In the genomic region with DNA sequence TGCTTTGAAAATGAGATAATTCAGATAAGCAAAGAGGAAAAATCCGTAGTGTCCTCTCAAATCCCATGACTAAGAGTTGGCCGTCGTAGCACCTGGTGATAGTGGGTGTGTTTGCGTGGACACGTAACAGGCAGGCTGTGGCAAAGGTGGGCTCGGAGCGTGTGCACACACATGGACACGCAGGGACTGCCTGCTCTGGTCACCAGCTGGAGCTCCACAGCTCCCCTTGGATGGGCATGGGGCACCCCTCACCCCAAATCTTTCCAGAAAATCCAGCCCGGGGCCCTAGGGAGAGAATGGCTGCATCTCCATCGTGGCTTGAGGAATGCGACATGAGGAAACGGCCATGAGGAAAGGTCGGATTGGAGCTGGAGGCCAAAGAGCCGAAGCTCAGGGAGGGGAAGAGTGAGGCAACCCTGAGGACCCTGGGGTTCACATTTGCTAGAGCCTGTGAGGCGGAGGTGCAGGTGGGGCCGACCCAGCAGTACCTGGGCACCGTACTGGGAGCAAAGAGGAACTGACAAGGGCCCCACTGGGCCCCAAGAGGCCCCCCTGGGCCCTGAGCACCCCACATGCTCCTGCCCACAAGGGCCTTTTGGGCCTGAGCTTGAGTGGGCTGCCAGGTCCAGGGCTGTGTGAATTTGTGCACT, we compare ENCODE assay signal across 22 cellular contexts. TPM values are rescaled to one million over a fixed set of nuclear protein-coding genes. Genes with fewer than 3 reads are reported as not detected.
"Had no signal": no experiment of that assay in that cellular context is flagged by ENCODE, and none has a peak within 500 bp of the region (broad histone marks: within the 10 kb centered on the region; RNA-seq: fewer than 3 reads in every experiment).

No MANE protein-coding gene starts in this region.

- H3K4me1 Mint-ChIP-seq: activated CD4-positive, alpha-beta T cell treated with anti-CD3 and anti-CD28 coated beads, Interleukin-2, amount 10 ng/mL, durations not matched to agents 7 days and 5 days; activated T-helper 17 cell treated with anti-CD3 and anti-CD28 coated beads, Interleukin-2, amount 50 U/mL, for 72 hours; naive thymus-derived CD4-positive, alpha-beta T cell had no signal

- H3K36me3 ChIP-seq: breast epithelium, heart right ventricle, left lung, thyroid gland had no signal

- H3K27me3 Mint-ChIP-seq: activated T-helper 17 cell treated with anti-CD3 and anti-CD28 coated beads, Interleukin-2, amount 50 U/mL, for 72 hours; progenitor cell of endocrine pancreas had no signal

- ATAC-seq: activated T-helper 17 cell treated with anti-CD3 and anti-CD28 coated beads, Interleukin-2, amount 50 U/mL, for 72 hours; left lung; naive thymus-derived CD4-positive, alpha-beta T cell had no signal

- H3K9me3 Mint-ChIP-seq: activated CD4-positive, alpha-beta T cell treated with anti-CD3 and anti-CD28 coated beads, Interleukin-2, amount 10 ng/mL, durations not matched to agents 7 days and 5 days; activated naive CD4-positive, alpha-beta T cell treated with anti-CD3 and anti-CD28 coated beads for 36 hours; activated naive CD8-positive, alpha-beta T cell treated with anti-CD3 and anti-CD28 coated beads, Interleukin-2, amount 10 ng/mL, durations not matched to agents 7 days and 5 days; activated T-helper 17 cell treated with anti-CD3 and anti-CD28 coated beads, Interleukin-2, amount 50 U/mL, for 72 hours; neural crest cell had no signal

- H3K27ac Mint-ChIP-seq: activated CD4-positive, alpha-beta T cell treated with anti-CD3 and anti-CD28 coated beads, Interleukin-2, amount 10 ng/mL, durations not matched to agents 7 days and 5 days; activated naive CD4-positive, alpha-beta T cell treated with anti-CD3 and anti-CD28 coated beads for 36 hours; activated naive CD8-positive, alpha-beta T cell treated with anti-CD3 and anti-CD28 coated beads, Interleukin-2, amount 10 ng/mL, durations not matched to agents 7 days and 5 days; activated T-helper 17 cell treated with anti-CD3 and anti-CD28 coated beads, Interleukin-2, amount 50 U/mL, for 72 hours; progenitor cell of endocrine pancreas had no signal

- DNase-seq: activated CD4-positive, alpha-beta T cell treated with anti-CD3 and anti-CD28 coated beads, Interleukin-2, amount 10 ng/mL, durations not matched to agents 7 days and 5 days; activated CD4-positive, CD25-positive, alpha-beta regulatory T cell treated with anti-CD3 and anti-CD28 coated beads, Interleukin-2, amount 50 U/mL, for 72 hours; activated naive CD4-positive, alpha-beta T cell treated with anti-CD3 and anti-CD28 coated beads for 36 hours; activated naive CD8-positive, alpha-beta T cell treated with anti-CD3 and anti-CD28 coated beads, Interleukin-2, amount 10 ng/mL, durations not matched to agents 7 days and 5 days; activated T-cell treated with anti-CD3 and anti-CD28 coated beads, Interleukin-2, amount 50 U/mL, for 1 hour; amniotic stem cell; cortex of kidney; heart right ventricle; naive thymus-derived CD4-positive, alpha-beta T cell; retina; stimulated activated CD4-positive, alpha-beta T cell treated with anti-CD3 and anti-CD28 coated beads, Interleukin-4, amount 100 ng/mL, for 24 hours; stimulated activated naive CD4-positive, alpha-beta T cell treated with Interleukin-2 at 50 U/mL for 16 hours; thyroid gland had no signal

- H3K4me1 ChIP-seq: breast epithelium, heart right ventricle had no signal

- H3K4me3 ChIP-seq: breast epithelium, heart right ventricle, left lung, thyroid gland had no signal

- H3K9me3 ChIP-seq: breast epithelium, heart right ventricle, left lung, thyroid gland had no signal

- H3K36me3 Mint-ChIP-seq: activated naive CD8-positive, alpha-beta T cell treated with anti-CD3 and anti-CD28 coated beads, Interleukin-2, amount 10 ng/mL, durations not matched to agents 7 days and 5 days; naive thymus-derived CD4-positive, alpha-beta T cell had no signal

- H3K27me3 ChIP-seq: breast epithelium, heart right ventricle, left lung, thyroid gland had no signal

- H3K4me3 Mint-ChIP-seq: activated CD4-positive, alpha-beta T cell treated with anti-CD3 and anti-CD28 coated beads, Interleukin-2, amount 10 ng/mL, durations not matched to agents 7 days and 5 days; activated naive CD4-positive, alpha-beta T cell treated with anti-CD3 and anti-CD28 coated beads for 36 hours; activated naive CD8-positive, alpha-beta T cell treated with anti-CD3 and anti-CD28 coated beads, Interleukin-2, amount 10 ng/mL, durations not matched to agents 7 days and 5 days; activated T-helper 17 cell treated with anti-CD3 and anti-CD28 coated beads, Interleukin-2, amount 50 U/mL, for 72 hours; naive thymus-derived CD4-positive, alpha-beta T cell; neural crest cell had no signal

- H3K27ac ChIP-seq: breast epithelium, epithelial cell of prostate, heart right ventricle, left lung, thyroid gland had no signal

RNA-seq across cellular contexts. Expression of gene DNAH17, which starts 51.6 kb away (rescaled TPM):
- total RNA-seq: fibroblast of villous mesenchyme; progenitor cell of endocrine pancreas; T-helper 2 cell treated with Interferon-gamma antibody and Interleukin-4, amounts not matched to agents 100 ng/mL and 5 ng/mL, for 36 hours; ureter had no signal
